ENCODE assay signal across 2 cellular contexts in genomic region chr14:90812109-90812508, GRCh38.
A peak's percentile ranks its signal among the peaks of the same experiment; 100 is the strongest.
TF ChIP-seq lines count a peak whose summit lies in the region.

No MANE protein-coding gene starts in this region.

TF ChIP-seq in K562, 482 proteins besides CTCF, POLR2A, EP300 and RAD21:
- TF ChIP-seq ZHX1 (conservative IDR thresholded peaks at IDR 0.05; ENCODE audit: low read length) = no peak
- no peak for TF ChIP-seq ZNF354B (CRISPR knock-in tag; IDR thresholded peaks at IDR 0.05)
- TF ChIP-seq ATF3 (IDR thresholded peaks at IDR 0.05) = peak; percentile 25; the same call in 1 of the 2 replicates
- TF ChIP-seq ATF3 (CRISPR knock-in tag; conservative IDR thresholded peaks at IDR 0.05) = no peak
- no peak for TF ChIP-seq ZC3H11A (IDR thresholded peaks at IDR 0.05; ENCODE audit: low read depth, low read length)
- no peak for TF ChIP-seq SRSF3 (IDR thresholded peaks at IDR 0.05; ENCODE audit: insufficient read depth, low read length)

TF ChIP-seq in HepG2, 621 proteins besides CTCF, POLR2A, EP300 and RAD21:
- TF ChIP-seq ZNF224 (CRISPR knock-in tag; IDR thresholded peaks at IDR 0.05) = no peak
- TF ChIP-seq, protein P1, sequence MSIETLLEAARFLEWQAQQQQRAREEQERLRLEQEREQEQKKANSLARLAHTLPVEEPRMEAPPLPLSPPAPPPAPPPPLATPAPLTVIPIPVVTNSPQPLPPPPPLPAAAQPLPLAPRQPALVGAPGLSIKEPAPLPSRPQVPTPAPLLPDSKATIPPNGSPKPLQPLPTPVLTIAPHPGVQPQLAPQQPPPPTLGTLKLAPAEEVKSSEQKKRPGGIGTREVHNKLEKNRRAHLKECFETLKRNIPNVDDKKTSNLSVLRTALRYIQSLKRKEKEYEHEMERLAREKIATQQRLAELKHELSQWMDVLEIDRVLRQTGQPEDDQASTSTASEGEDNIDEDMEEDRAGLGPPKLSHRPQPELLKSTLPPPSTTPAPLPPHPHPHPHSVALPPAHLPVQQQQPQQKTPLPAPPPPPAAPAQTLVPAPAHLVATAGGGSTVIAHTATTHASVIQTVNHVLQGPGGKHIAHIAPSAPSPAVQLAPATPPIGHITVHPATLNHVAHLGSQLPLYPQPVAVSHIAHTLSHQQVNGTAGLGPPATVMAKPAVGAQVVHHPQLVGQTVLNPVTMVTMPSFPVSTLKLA (IDR thresholded peaks at IDR 0.05) = peak; percentile 76
